ENCODE assay signal across 8 cellular contexts in genomic region chr20:3786665-3787639, GRCh38. TPM values are rescaled to one million over a fixed set of nuclear protein-coding genes. Genes with fewer than 3 reads are reported as not detected.
A peak's percentile ranks its signal among the peaks of the same experiment; 100 is the strongest.
DNase-seq lines count a peak whose midpoint lies in the region; ATAC-seq, FAIRE-seq and TF ChIP-seq lines count a peak whose summit lies in the region.

Gene CENPB, minus strand, starts transcription at chr20:3786740. Its CDS starts 257 bp downstream, at chr20:3786483.

- H3K4me1 ChIP-seq in NT2/D1 (ENCODE audit: insufficient read depth, insufficient read length) = peaks cover 8% of the 10 kb centered on the region
- H3K4me1 ChIP-seq in mucosa of descending colon (ENCODE audit: low read depth) = peaks cover 40% of the 10 kb centered on the region

- peak within 1 kb of the TSS; percentile 80 for H3K9ac ChIP-seq in NT2/D1 (ENCODE audit: insufficient read length, low read depth)

- intact Hi-C loops in mucosa of descending colon (cut with DNase I, micrococcal nuclease) = no loop called here

- H3K9me3 ChIP-seq in NT2/D1 (ENCODE audit: insufficient read depth, low read length) = no peaks in the 10 kb centered on the region; the same call in 1 of the 2 replicates
- no peaks in the 10 kb centered on the region for H3K9me3 ChIP-seq in mucosa of descending colon

- DNase-seq in COR-L47 (lab: John Stamatoyannopoulos, UW) (peak; percentile 84), HTR-8/SVneo (ENCODE audit: insufficient read length, low spot score) (peak; percentile 88), NT2/D1 (ENCODE audit: low read depth, low spot score) (peak; percentile 81), activated T-cell treated with anti-CD3 and anti-CD28 coated beads for 24 hours (ENCODE audit: low read depth) (peak; percentile 87), epithelial cell of prostate (ENCODE audit: low read depth, low spot score) (no peak), mucosa of descending colon (peak; percentile 92 to 97 (median 93))
- peak; percentile 88 for DNase-seq in stimulated activated CD8-positive, alpha-beta memory T cell treated with anti-CD3 and anti-CD28 coated beads, Interleukin-4, amount 100 ng/mL, for 24 hours (ENCODE audit: low read depth)

- peak; percentile 81 for TF ChIP-seq CTCF in mucosa of descending colon (IDR thresholded peaks at IDR 0.05)

- ATAC-seq in GM19468 (IDR thresholded peaks at IDR 0.05; ENCODE audit: extremely low read depth, unreplicated experiment) = peak; percentile 82
- ATAC-seq in mucosa of descending colon = peak; percentile 96

- H3K36me3 ChIP-seq in NT2/D1 (ENCODE audit: insufficient read depth, insufficient read length, low read length) (peaks cover 19% of the 10 kb centered on the region), mucosa of descending colon (ENCODE audit: low read depth) (no peaks in the 10 kb centered on the region)

- peaks cover 16% of the 10 kb centered on the region for H3K27me3 ChIP-seq in NT2/D1 (ENCODE audit: insufficient read depth, insufficient read length)

- H3K27ac ChIP-seq in epithelial cell of prostate = peak within 1 kb of the TSS; percentile 43

- H3K4me3 ChIP-seq in NT2/D1 (ENCODE audit: insufficient read length, low read depth) = peak within 1 kb of the TSS; percentile 70
- H3K4me3 ChIP-seq in mucosa of descending colon = peak within 1 kb of the TSS; percentile 30

- FAIRE-seq in HTR-8/SVneo (lab: Jason Lieb, UNC) = peak; percentile 91

RNA-seq across cellular contexts. Expression of gene CENPB, which starts in this region (rescaled TPM):
- 100 to 1,000 TPM in 1 of 3 donors, 10 to 100 TPM in 2; 71.7 to 114 (median 75.0) TPM for total RNA-seq in mucosa of descending colon
